ENCODE assay signal across 9 cellular contexts in the genomic region with DNA sequence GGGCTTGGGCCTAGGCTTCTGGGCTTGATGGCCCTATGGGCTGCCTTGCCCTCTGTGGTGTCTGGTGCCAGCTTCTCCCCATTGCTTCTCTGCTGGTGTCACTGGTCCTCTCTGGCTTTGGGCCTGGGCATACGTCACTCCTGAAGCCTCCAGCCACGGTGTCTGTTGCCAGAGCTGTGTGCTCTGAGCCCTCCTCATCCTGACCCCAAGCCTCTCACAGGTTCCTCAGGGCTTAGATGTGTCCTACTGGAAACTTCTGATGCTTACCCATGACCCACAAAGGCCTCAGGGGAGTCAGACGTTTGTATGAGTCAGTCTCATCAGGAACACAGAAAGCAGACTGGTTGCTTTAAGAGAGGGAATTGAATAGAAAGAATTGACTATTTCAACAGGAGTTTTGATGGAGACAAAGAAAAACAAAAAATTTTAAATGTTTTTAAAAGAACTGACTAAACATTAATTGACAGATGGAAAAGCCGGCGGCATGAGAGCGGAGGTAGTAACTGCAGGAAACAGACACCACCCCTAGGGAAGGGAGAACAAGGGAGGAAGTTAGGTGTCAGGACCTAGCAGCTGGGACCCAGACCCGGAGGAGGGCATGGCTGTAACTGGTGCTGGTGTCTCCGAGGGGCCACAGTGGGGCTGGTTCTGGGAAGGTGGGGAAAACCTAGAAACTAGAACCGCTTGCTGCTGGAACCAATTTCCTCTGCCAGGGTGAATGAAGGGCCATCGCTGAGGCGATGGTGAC. TPM values are rescaled to one million over a fixed set of nuclear protein-coding genes. Genes with fewer than 3 reads are reported as not detected.
DNase-seq lines count a peak whose midpoint lies in the region; ATAC-seq, FAIRE-seq and TF ChIP-seq lines count a peak whose summit lies in the region.
"Had no signal": no experiment of that assay in that cellular context is flagged by ENCODE, and none has a peak within 500 bp of the region (broad histone marks: within the 10 kb centered on the region; RNA-seq: fewer than 3 reads in every experiment).

No MANE protein-coding gene starts in this region.

- no peaks in the 10 kb centered on the region for H4K20me1 ChIP-seq in astrocyte (ENCODE audit: insufficient read depth, low read length)

- H2AFZ ChIP-seq in astrocyte (ENCODE audit: low read depth, low read length), result peak overlapping the region; percentile 65

- peak; percentile 56 for DNase-seq in H54 (ENCODE audit: insufficient read length, low spot score)
- DNase-seq in astrocyte (ENCODE audit: low read depth), result peak; percentile 55
- peak; percentile 15 to 65 (median 43) for DNase-seq in heart left ventricle
- DNase-seq in stimulated activated naive B cell treated with anti-CD40 and anti-IgM and Interleukin-4, amounts not matched to agents 10 μg/mL and 1 μg/mL and 100 μg/mL, for 72 hours, result peak; percentile 20
- DNase-seq in DMS53 treated with DMSO at 0.1 percent for 48 hours (lab: John Stamatoyannopoulos, UW; ENCODE audit: unreplicated experiment), result no peak
- DNase-seq: effector memory CD8-positive, alpha-beta T cell had no signal

- H3K9me3 ChIP-seq in astrocyte (ENCODE audit: insufficient read depth, low read depth, low read length) (no peaks in the 10 kb centered on the region), heart left ventricle (no peaks in the 10 kb centered on the region)

- peak overlapping the region; percentile 50 for H3K4me2 ChIP-seq in astrocyte (ENCODE audit: low read length)

- no peak for TF ChIP-seq POLR2A in H54 (IDR thresholded peaks at IDR 0.05; ENCODE audit: low read depth, low read length)
- no peak for TF ChIP-seq POLR2A in heart left ventricle (IDR thresholded peaks at IDR 0.05)

- H3K36me3 Mint-ChIP-seq in astrocyte (ENCODE audit: low read depth, unreplicated experiment), result no peaks in the 10 kb centered on the region
- H3K36me3 Mint-ChIP-seq in stimulated activated naive B cell treated with anti-CD40 and anti-IgM and Interleukin-4, amounts not matched to agents 10 μg/mL and 1 μg/mL and 100 μg/mL, for 72 hours, result peaks cover 0 to 4% of the 10 kb centered on the region in 2 donors

- H3K27me3 ChIP-seq in astrocyte (ENCODE audit: insufficient read depth, low read length) (no peaks in the 10 kb centered on the region), heart left ventricle (peaks cover 0 to 3% (median 0%) of the 10 kb centered on the region in 9 donors)

- H3K4me1 ChIP-seq in astrocyte (ENCODE audit: insufficient read depth, low read length) (peaks cover 29% of the 10 kb centered on the region), heart left ventricle (peaks cover 0 to 22% (median 0%) of the 10 kb centered on the region in 12 donors)

- TF ChIP-seq CTCF in astrocyte (IDR thresholded peaks at IDR 0.05; ENCODE audit: insufficient read depth, low read depth, low read length) (no peak), heart left ventricle (IDR thresholded peaks at IDR 0.05) (no peak)

- peak in 3 of 4 donors; percentile 53 to 80 (median 54) for ATAC-seq in heart left ventricle
- peak; percentile 90 to 94 for ATAC-seq in stimulated activated naive B cell treated with anti-CD40 and anti-IgM and Interleukin-4, amounts not matched to agents 10 μg/mL and 1 μg/mL and 100 μg/mL, for 72 hours (replicated peaks)
- no peak for ATAC-seq in HG03025 (IDR thresholded peaks at IDR 0.05; ENCODE audit: low FRiP score, unreplicated experiment)
- no peak for ATAC-seq in HG03439 (IDR thresholded peaks at IDR 0.05; ENCODE audit: unreplicated experiment)
- ATAC-seq in HG02623 (IDR thresholded peaks at IDR 0.05; ENCODE audit: unreplicated experiment), result no peak
- ATAC-seq: effector memory CD8-positive, alpha-beta T cell had no signal

- H3K9ac ChIP-seq in astrocyte (ENCODE audit: low read length), result no peak overlapping the region

- intact Hi-C loops in heart left ventricle (cut with DNase I), result no loop called here

- H3K4me3 ChIP-seq in astrocyte (ENCODE audit: insufficient read depth, low read depth, low read length) (no peak overlapping the region), heart left ventricle (no peak overlapping the region)

- H3K4me1 Mint-ChIP-seq in astrocyte (ENCODE audit: low read depth, unreplicated experiment), result peaks cover 20% of the 10 kb centered on the region
- peaks cover 22 to 32% of the 10 kb centered on the region in 2 donors for H3K4me1 Mint-ChIP-seq in stimulated activated naive B cell treated with anti-CD40 and anti-IgM and Interleukin-4, amounts not matched to agents 10 μg/mL and 1 μg/mL and 100 μg/mL, for 72 hours

- 60 to 68% (median 63%) methylated on average over 11 of the region's 11 CpGs for WGBS in heart left ventricle, 4 donors

- no peak overlapping the region for H3K4me3 Mint-ChIP-seq in astrocyte (ENCODE audit: unreplicated experiment)
- H3K4me3 Mint-ChIP-seq in stimulated activated naive B cell treated with anti-CD40 and anti-IgM and Interleukin-4, amounts not matched to agents 10 μg/mL and 1 μg/mL and 100 μg/mL, for 72 hours, result no peak overlapping the region
- H3K4me3 Mint-ChIP-seq: effector memory CD8-positive, alpha-beta T cell had no signal

- no peaks in the 10 kb centered on the region for H3K27me3 Mint-ChIP-seq in astrocyte (ENCODE audit: low read depth, unreplicated experiment)
- peaks cover 0 to 4% of the 10 kb centered on the region in 2 donors for H3K27me3 Mint-ChIP-seq in stimulated activated naive B cell treated with anti-CD40 and anti-IgM and Interleukin-4, amounts not matched to agents 10 μg/mL and 1 μg/mL and 100 μg/mL, for 72 hours
- H3K27me3 Mint-ChIP-seq: effector memory CD8-positive, alpha-beta T cell had no signal

- no peaks in the 10 kb centered on the region for H3K9me3 Mint-ChIP-seq in astrocyte (ENCODE audit: unreplicated experiment)
- H3K9me3 Mint-ChIP-seq in stimulated activated naive B cell treated with anti-CD40 and anti-IgM and Interleukin-4, amounts not matched to agents 10 μg/mL and 1 μg/mL and 100 μg/mL, for 72 hours, result no peaks in the 10 kb centered on the region
- H3K9me3 Mint-ChIP-seq: effector memory CD8-positive, alpha-beta T cell had no signal

- peak overlapping the region; percentile 92 for H3K27ac Mint-ChIP-seq in astrocyte (ENCODE audit: unreplicated experiment)
- H3K27ac Mint-ChIP-seq in stimulated activated naive B cell treated with anti-CD40 and anti-IgM and Interleukin-4, amounts not matched to agents 10 μg/mL and 1 μg/mL and 100 μg/mL, for 72 hours, result peak overlapping the region; percentile 62
- H3K27ac Mint-ChIP-seq: effector memory CD8-positive, alpha-beta T cell had no signal

- H3K27ac ChIP-seq in astrocyte (ENCODE audit: low read depth, low read length) (peak overlapping the region; percentile 43), heart left ventricle (no peak overlapping the region)

- no peaks in the 10 kb centered on the region for H3K36me3 ChIP-seq in astrocyte (ENCODE audit: insufficient read depth, low read length)
- H3K36me3 ChIP-seq in heart left ventricle, result no peaks in the 10 kb centered on the region

- no peaks in the 10 kb centered on the region for H3K79me2 ChIP-seq in astrocyte (ENCODE audit: insufficient read depth, low read length)

- FAIRE-seq in H54 (lab: Jason Lieb, UNC) (no peak), astrocyte (lab: Jason Lieb, UNC) (no peak)

RNA-seq across cellular contexts. Expression of a gene that starts 39.9 kb away (rescaled TPM):
- total RNA-seq in astrocyte (4.8 and 7.1 TPM in 2 replicates), heart left ventricle (10 to 100 TPM; 23.7 to 49.5 (median 34.3) TPM)
- 10 to 100 TPM in 1 of 2 donors, 1 to 10 TPM in 1; 3.2 to 19.1 TPM for polyA plus RNA-seq in heart left ventricle

Comparison
In these comparisons a context has a peak if more than half of its experiments do, and no peak if none do; other contexts are left out.
1. ATAC-seq: peak in heart left ventricle (3 of 4) and stimulated activated naive B cell treated with anti-CD40 and anti-IgM and Interleukin-4, amounts not matched to agents 10 μg/mL and 1 μg/mL and 100 μg/mL, for 72 hours (2 of 2); none in HG03025 (single experiment), HG03439 (single experiment) and HG02623 (single experiment).